9 cellular contexts compared by ENCODE assay signal in the genomic region with DNA sequence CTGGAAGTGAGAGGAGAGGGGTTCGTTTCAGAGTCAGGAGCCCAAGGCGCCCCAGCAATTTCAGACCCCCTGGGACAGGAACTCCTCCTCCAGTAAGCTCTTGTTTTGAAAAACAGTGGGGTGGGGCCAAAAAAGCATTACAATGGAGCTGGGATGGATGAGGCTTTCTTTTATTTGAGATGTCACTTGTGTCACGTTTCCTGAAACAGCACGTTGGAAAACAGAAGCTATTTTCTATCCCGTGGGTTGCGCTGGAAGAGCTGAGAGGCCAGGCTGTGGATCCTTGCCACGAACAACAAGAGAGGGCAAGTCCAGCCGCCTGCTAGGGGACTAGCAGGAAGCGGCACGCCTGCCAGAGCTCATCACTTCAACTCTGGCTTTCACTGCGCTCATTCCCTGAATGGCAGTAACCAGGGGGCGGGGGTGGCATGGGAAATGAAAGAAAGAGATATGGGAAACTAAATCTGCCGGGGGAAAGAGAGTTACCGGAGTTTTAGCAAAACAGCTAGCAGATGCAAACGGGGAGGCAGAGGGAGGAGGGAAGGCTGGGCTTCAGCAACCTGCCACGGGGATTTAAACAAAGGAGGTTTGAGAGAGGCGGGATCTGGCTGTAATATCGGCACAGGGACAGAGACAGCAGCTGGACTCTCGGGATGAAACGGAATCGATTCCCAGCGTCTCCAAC. TPM values are rescaled to one million over a fixed set of nuclear protein-coding genes. Genes with fewer than 3 reads are reported as not detected.
DNase-seq lines count a peak whose midpoint lies in the region; ATAC-seq and TF ChIP-seq lines count a peak whose summit lies in the region.
"Had no signal": no experiment of that assay in that cellular context is flagged by ENCODE, and none has a peak within 500 bp of the region (broad histone marks: within the 10 kb centered on the region; RNA-seq: fewer than 3 reads in every experiment).

No MANE protein-coding gene starts in this region.

- H3K27ac ChIP-seq in ACC112 (ENCODE audit: low read depth, low read length) (no peak overlapping the region), hepatocyte (peak overlapping the region; percentile 48), rectal smooth muscle tissue (ENCODE audit: low read depth, low read length) (peak overlapping the region; percentile 84)
- H3K27ac ChIP-seq: VCaP had no signal

- 12% methylated on average over 22 of the region's 22 CpGs for WGBS in hepatocyte (ENCODE audit: low lambda C conversion rate, missing lambda C conversion rate)

- H3K4me2 ChIP-seq in hepatocyte, result peak overlapping the region; percentile 78

- H3K36me3 ChIP-seq in ACC112 (ENCODE audit: insufficient read depth, low read length) (no peaks in the 10 kb centered on the region), hepatocyte (replicated peaks; ENCODE audit: insufficient read depth, low read depth) (no peaks in the 10 kb centered on the region), rectal smooth muscle tissue (ENCODE audit: control insufficient read depth, insufficient read depth, low read length) (no peaks in the 10 kb centered on the region)

- H3K4me3 ChIP-seq in ACC112 (ENCODE audit: low read depth, low read length) (peak overlapping the region; percentile 71), hepatocyte (peak overlapping the region; percentile 26), rectal smooth muscle tissue (ENCODE audit: low read length) (peak overlapping the region; percentile 67)

- DNase-seq in NCI-H1105 treated with DMSO at 0.1 percent for 48 hours (lab: John Stamatoyannopoulos, UW) (peak; percentile 89), astrocyte of the hippocampus (ENCODE audit: low read depth, low spot score) (peak; percentile 68), hepatocyte (ENCODE audit: low spot score) (peak; percentile 50), 8988T (no peak)

- H3K9ac ChIP-seq in rectal smooth muscle tissue (ENCODE audit: low read length), result peak overlapping the region; percentile 3

- H3K4me1 ChIP-seq in ACC112 (ENCODE audit: control insufficient read depth, insufficient read depth, low read length, unreplicated experiment), result peaks cover 9% of the 10 kb centered on the region
- H3K4me1 ChIP-seq in hepatocyte (ENCODE audit: insufficient read depth), result peaks cover 11% of the 10 kb centered on the region
- H3K4me1 ChIP-seq in rectal smooth muscle tissue (ENCODE audit: control insufficient read depth, insufficient read depth, low read length), result peaks cover 12% of the 10 kb centered on the region

- ATAC-seq in HG03521 (IDR thresholded peaks at IDR 0.05; ENCODE audit: unreplicated experiment), result no peak
- ATAC-seq in GM18505 (IDR thresholded peaks at IDR 0.05; ENCODE audit: unreplicated experiment), result no peak

- no peaks in the 10 kb centered on the region for H3K79me2 ChIP-seq in ACC112 (ENCODE audit: control insufficient read depth, insufficient read depth, low read length, unreplicated experiment)
- peaks cover 58% of the 10 kb centered on the region for H3K79me2 ChIP-seq in hepatocyte

- no peak for TF ChIP-seq CTCF in hepatocyte (IDR thresholded peaks at IDR 0.05; ENCODE audit: poor library complexity)

- H2AFZ ChIP-seq in ACC112 (ENCODE audit: low read length, unreplicated experiment), result peak overlapping the region; percentile 58
- H2AFZ ChIP-seq in hepatocyte, result peak overlapping the region; percentile 50

- no peaks in the 10 kb centered on the region for H3K9me3 ChIP-seq in hepatocyte (ENCODE audit: low read depth)

- H3K27me3 ChIP-seq in ACC112 (ENCODE audit: insufficient read depth, low read length), result peaks cover 38% of the 10 kb centered on the region
- H3K27me3 ChIP-seq in hepatocyte, result no peaks in the 10 kb centered on the region
- H3K27me3 ChIP-seq in rectal smooth muscle tissue (ENCODE audit: control insufficient read depth, insufficient read depth, low read length), result no peaks in the 10 kb centered on the region

- H3K9me2 ChIP-seq in hepatocyte (replicated peaks; ENCODE audit: insufficient read depth), result no peaks in the 10 kb centered on the region

- no peak for TF ChIP-seq POLR2A in GM18505 (IDR thresholded peaks at IDR 0.05; ENCODE audit: borderline replicate concordance, extremely low read depth, insufficient read depth, insufficient read length)

- H4K20me1 ChIP-seq in hepatocyte (ENCODE audit: insufficient read depth, poor library complexity, severe bottlenecking), result no peaks in the 10 kb centered on the region

RNA-seq across cellular contexts. Expression of gene GCNT2, which starts 34.6 kb away (rescaled TPM):
- 36.4 and 39.3 TPM in 2 replicates for total RNA-seq in hepatocyte
- polyA plus RNA-seq in hepatocyte, result 16.3 and 25.9 TPM in 2 replicates
